ENCODE assay signal across 1 cellular context in genomic region chr1:226158457-226158856, GRCh38.
TF ChIP-seq lines count a peak whose summit lies in the region.

No MANE protein-coding gene starts in this region.

TF ChIP-seq in GM12878, 131 proteins besides CTCF, POLR2A, EP300 and RAD21:
- TF ChIP-seq POLR2AphosphoS2 (IDR thresholded peaks at IDR 0.05; ENCODE audit: low read depth, low read length): no peak
- TF ChIP-seq TBL1XR1 (IDR thresholded peaks at IDR 0.05; ENCODE audit: low read depth, low read length): no peak
- TF ChIP-seq HDGF (IDR thresholded peaks at IDR 0.05): no peak
- TF ChIP-seq GABPA (IDR thresholded peaks at IDR 0.05; ENCODE audit: low read depth): no peak
- no peak for TF ChIP-seq SP1 (IDR thresholded peaks at IDR 0.05; ENCODE audit: low read depth, low read length)
- no peak for TF ChIP-seq MEF2B (IDR thresholded peaks at IDR 0.05; ENCODE audit: partially characterized antibody, poor library complexity, severe bottlenecking)
- TF ChIP-seq ZBED1 (IDR thresholded peaks at IDR 0.05; ENCODE audit: borderline replicate concordance): no peak
- no peak for TF ChIP-seq ZBTB4 (CRISPR knock-in tag; IDR thresholded peaks at IDR 0.05)
- no peak for TF ChIP-seq E4F1 (IDR thresholded peaks at IDR 0.05; ENCODE audit: borderline replicate concordance, partially characterized antibody)
- TF ChIP-seq DPF2 (IDR thresholded peaks at IDR 0.05): no peak
- TF ChIP-seq MTA3 (IDR thresholded peaks at IDR 0.05; ENCODE audit: borderline replicate concordance, low read length): no peak
- TF ChIP-seq CUX1 (IDR thresholded peaks at IDR 0.05; ENCODE audit: insufficient replicate concordance, low read depth, low read length): no peak
- TF ChIP-seq E2F8 (IDR thresholded peaks at IDR 0.05; ENCODE audit: low read depth, partially characterized antibody): no peak
- no peak for TF ChIP-seq CREB1 (IDR thresholded peaks at IDR 0.05; ENCODE audit: low read depth)
- no peak for TF ChIP-seq USF1 (IDR thresholded peaks at IDR 0.05; ENCODE audit: borderline replicate concordance, extremely low read length, insufficient read depth, low read depth, low read length)
- TF ChIP-seq ELK1 (IDR thresholded peaks at IDR 0.05; ENCODE audit: low read depth, low read length): no peak
- no peak for TF ChIP-seq NRF1 (conservative IDR thresholded peaks at IDR 0.05; ENCODE audit: low read depth, low read length)
- TF ChIP-seq BRCA1 (IDR thresholded peaks at IDR 0.05; ENCODE audit: low read depth, low read length): no peak
- no peak for TF ChIP-seq MLLT1 (IDR thresholded peaks at IDR 0.05)
